Comparison of ENCODE assay signal across 11 cellular contexts in the genomic region with DNA sequence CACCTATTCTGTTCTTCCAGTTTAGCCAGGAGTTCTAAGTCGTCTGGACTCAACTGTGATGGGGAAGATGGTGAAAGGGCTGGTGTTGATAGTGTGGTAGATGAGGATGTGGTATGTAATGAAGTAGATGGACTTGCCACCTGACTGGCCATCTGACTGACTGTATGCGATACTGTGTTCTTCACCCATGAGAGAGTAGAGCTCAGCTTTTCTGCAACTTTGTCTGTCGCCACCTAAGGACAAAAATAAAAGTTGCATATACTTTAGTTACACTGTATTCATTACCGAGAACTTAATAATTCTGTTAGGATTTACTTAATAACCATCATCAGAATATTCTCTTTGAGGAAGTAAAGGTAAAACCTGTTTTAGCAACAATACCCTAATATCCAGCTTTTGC. TPM values are rescaled to one million over a fixed set of nuclear protein-coding genes. Genes with fewer than 3 reads are reported as not detected.
A peak's percentile ranks its signal among the peaks of the same experiment; 100 is the strongest.
DNase-seq lines count a peak whose midpoint lies in the region; ATAC-seq and TF ChIP-seq lines count a peak whose summit lies in the region.
"Had no signal": no experiment of that assay in that cellular context is flagged by ENCODE, and none has a peak within 500 bp of the region (broad histone marks: within the 10 kb centered on the region; RNA-seq: fewer than 3 reads in every experiment).

No MANE protein-coding gene starts in this region.

- peaks cover 13% of the 10 kb centered on the region for H3K36me3 Mint-ChIP-seq in endodermal cell (ENCODE audit: low read depth)
- H3K36me3 Mint-ChIP-seq in stimulated activated naive B cell treated with anti-CD40 and anti-IgM and Interleukin-4, amounts not matched to agents 10 μg/mL and 1 μg/mL and 100 μg/mL, for 72 hours: peaks cover 15 to 30% of the 10 kb centered on the region in 2 donors
- no peaks in the 10 kb centered on the region for H3K36me3 Mint-ChIP-seq in glutamatergic neuron (ENCODE audit: unreplicated experiment)
- no peaks in the 10 kb centered on the region for H3K36me3 Mint-ChIP-seq in activated naive CD4-positive, alpha-beta T cell treated with anti-CD3 and anti-CD28 coated beads, Interleukin-2, amount 10 ng/mL, durations not matched to agents 7 days and 5 days

- H2AFZ ChIP-seq in Loucy (ENCODE audit: low read length): no peak overlapping the region
- H2AFZ ChIP-seq: parathyroid adenoma had no signal

- no peaks in the 10 kb centered on the region for H3K9me2 ChIP-seq in Loucy (replicated peaks; ENCODE audit: low read depth, low read length)

- TF ChIP-seq CTCF in cardiac muscle cell (IDR thresholded peaks at IDR 0.05; ENCODE audit: low read depth, low read length): peak; percentile 40
- peak; percentile 64 for TF ChIP-seq CTCF in Loucy (conservative IDR thresholded peaks at IDR 0.05; ENCODE audit: low read length)
- TF ChIP-seq CTCF in endodermal cell (conservative IDR thresholded peaks at IDR 0.05): peak; percentile 65
- TF ChIP-seq CTCF in glutamatergic neuron (IDR thresholded peaks at IDR 0.05; ENCODE audit: partially characterized antibody, unreplicated experiment): no peak

- intact Hi-C loops in left cardiac atrium (cut with DNase I): no loop called here

- H3K27me3 ChIP-seq in cardiac muscle cell (no peaks in the 10 kb centered on the region), Loucy (ENCODE audit: insufficient read depth, low read length, poor library complexity, severe bottlenecking) (no peaks in the 10 kb centered on the region), endodermal cell (ENCODE audit: control insufficient read depth, insufficient read depth, low read length, poor library complexity, severe bottlenecking) (no peaks in the 10 kb centered on the region)

- H3K4me1 Mint-ChIP-seq in endodermal cell (no peaks in the 10 kb centered on the region), glutamatergic neuron (ENCODE audit: low read depth, unreplicated experiment) (no peaks in the 10 kb centered on the region)
- peaks cover 16 to 51% of the 10 kb centered on the region in 2 donors for H3K4me1 Mint-ChIP-seq in stimulated activated naive B cell treated with anti-CD40 and anti-IgM and Interleukin-4, amounts not matched to agents 10 μg/mL and 1 μg/mL and 100 μg/mL, for 72 hours
- H3K4me1 Mint-ChIP-seq in activated naive CD4-positive, alpha-beta T cell treated with anti-CD3 and anti-CD28 coated beads, Interleukin-2, amount 10 ng/mL, durations not matched to agents 7 days and 5 days: no peaks in the 10 kb centered on the region

- H3F3A ChIP-seq in Loucy (ENCODE audit: low read depth): no peaks in the 10 kb centered on the region

- H3K27ac ChIP-seq in cardiac muscle cell: no peak overlapping the region
- H3K27ac ChIP-seq in endodermal cell (ENCODE audit: low read depth, low read length): no peak overlapping the region
- H3K27ac ChIP-seq: epithelial cell of prostate, parathyroid adenoma had no signal

- H3K27me3 Mint-ChIP-seq in endodermal cell (ENCODE audit: insufficient read depth) (no peaks in the 10 kb centered on the region), glutamatergic neuron (ENCODE audit: unreplicated experiment) (no peaks in the 10 kb centered on the region)
- H3K27me3 Mint-ChIP-seq in stimulated activated naive B cell treated with anti-CD40 and anti-IgM and Interleukin-4, amounts not matched to agents 10 μg/mL and 1 μg/mL and 100 μg/mL, for 72 hours: no peaks in the 10 kb centered on the region
- H3K27me3 Mint-ChIP-seq in activated naive CD4-positive, alpha-beta T cell treated with anti-CD3 and anti-CD28 coated beads, Interleukin-2, amount 10 ng/mL, durations not matched to agents 7 days and 5 days: peaks cover 9% of the 10 kb centered on the region

- H3K4me3 Mint-ChIP-seq in endodermal cell (no peak overlapping the region), glutamatergic neuron (ENCODE audit: unreplicated experiment) (no peak overlapping the region)
- H3K4me3 Mint-ChIP-seq in stimulated activated naive B cell treated with anti-CD40 and anti-IgM and Interleukin-4, amounts not matched to agents 10 μg/mL and 1 μg/mL and 100 μg/mL, for 72 hours: no peak overlapping the region
- H3K4me3 Mint-ChIP-seq in activated naive CD4-positive, alpha-beta T cell treated with anti-CD3 and anti-CD28 coated beads, Interleukin-2, amount 10 ng/mL, durations not matched to agents 7 days and 5 days: no peak overlapping the region

- H3K4me3 ChIP-seq in cardiac muscle cell (no peak overlapping the region), Loucy (ENCODE audit: low read length, poor library complexity, severe bottlenecking) (no peak overlapping the region), endodermal cell (ENCODE audit: low read length) (no peak overlapping the region)

- 79 to 100% methylated on average over 2 to 4 of the region's 4 CpGs for WGBS in endodermal cell (ENCODE audit: insufficient coverage in 1 of 2, insufficient read length in 1 of 2), 2 experiments

- H3K36me3 ChIP-seq in cardiac muscle cell: peaks cover 5% of the 10 kb centered on the region
- H3K36me3 ChIP-seq in Loucy (ENCODE audit: insufficient read depth, low read length): no peaks in the 10 kb centered on the region
- peaks cover 12% of the 10 kb centered on the region for H3K36me3 ChIP-seq in endodermal cell (ENCODE audit: control insufficient read depth, insufficient read depth, low read length)

- CTCF ChIA-PET in activated naive CD4-positive, alpha-beta T cell treated with anti-CD3 and anti-CD28 coated beads, Interleukin-2, amount 10 ng/mL, durations not matched to agents 7 days and 5 days (lab: Charles Lee): interaction anchor here (1.1 to 2.0 kb wide), 2 partner anchors 11 to 13 kb away, joined by 3 to 5 read pairs; no protein-coding TSS in a partner anchor

- H3K9me3 Mint-ChIP-seq in endodermal cell: no peaks in the 10 kb centered on the region
- peaks cover 0 to 4% of the 10 kb centered on the region in 2 donors for H3K9me3 Mint-ChIP-seq in stimulated activated naive B cell treated with anti-CD40 and anti-IgM and Interleukin-4, amounts not matched to agents 10 μg/mL and 1 μg/mL and 100 μg/mL, for 72 hours
- peaks cover 1% of the 10 kb centered on the region for H3K9me3 Mint-ChIP-seq in glutamatergic neuron (ENCODE audit: unreplicated experiment)
- no peaks in the 10 kb centered on the region for H3K9me3 Mint-ChIP-seq in activated naive CD4-positive, alpha-beta T cell treated with anti-CD3 and anti-CD28 coated beads, Interleukin-2, amount 10 ng/mL, durations not matched to agents 7 days and 5 days

- H3K27ac Mint-ChIP-seq in endodermal cell (no peak overlapping the region), glutamatergic neuron (ENCODE audit: unreplicated experiment) (no peak overlapping the region)
- no peak overlapping the region for H3K27ac Mint-ChIP-seq in stimulated activated naive B cell treated with anti-CD40 and anti-IgM and Interleukin-4, amounts not matched to agents 10 μg/mL and 1 μg/mL and 100 μg/mL, for 72 hours
- H3K27ac Mint-ChIP-seq in activated naive CD4-positive, alpha-beta T cell treated with anti-CD3 and anti-CD28 coated beads, Interleukin-2, amount 10 ng/mL, durations not matched to agents 7 days and 5 days: no peak overlapping the region

- H3K4me1 ChIP-seq in cardiac muscle cell (ENCODE audit: low read depth): no peaks in the 10 kb centered on the region
- H3K4me1 ChIP-seq in Loucy (ENCODE audit: insufficient read depth, low read length, poor library complexity, severe bottlenecking): no peaks in the 10 kb centered on the region
- no peaks in the 10 kb centered on the region for H3K4me1 ChIP-seq in endodermal cell (ENCODE audit: control insufficient read depth, insufficient read depth, low read length)
- H3K4me1 ChIP-seq: parathyroid adenoma had no signal

- H3K9me3 ChIP-seq in cardiac muscle cell (ENCODE audit: low read depth) (no peaks in the 10 kb centered on the region), Loucy (ENCODE audit: insufficient read depth, low read depth, low read length) (no peaks in the 10 kb centered on the region), endodermal cell (ENCODE audit: control insufficient read depth, low read length) (no peaks in the 10 kb centered on the region)

- H4K20me1 ChIP-seq in Loucy (ENCODE audit: insufficient read depth, low read length, poor library complexity, severe bottlenecking): no peaks in the 10 kb centered on the region

- H3K4me2 ChIP-seq in Loucy (ENCODE audit: low read depth, low read length, poor library complexity, severe bottlenecking): no peak overlapping the region

- DNase-seq in cardiac muscle cell (ENCODE audit: low read depth in 1 of 2, low spot score in 1 of 2) (peak; percentile 6 to 54), left cardiac atrium (no peak), endodermal cell (no peak), iPS-NIHi7 (ENCODE audit: extremely low spot score) (no peak), glutamatergic neuron (no peak)
- DNase-seq in stimulated activated naive B cell treated with anti-CD40 and anti-IgM and Interleukin-4, amounts not matched to agents 10 μg/mL and 1 μg/mL and 100 μg/mL, for 72 hours: no peak
- no peak for DNase-seq in activated naive CD4-positive, alpha-beta T cell treated with anti-CD3 and anti-CD28 coated beads, Interleukin-2, amount 10 ng/mL, durations not matched to agents 7 days and 5 days
- DNase-seq: stimulated activated naive CD8-positive, alpha-beta T cell treated with anti-CD3 and anti-CD28 coated beads, Interleukin-15, Interleukin-2, amounts not matched to agents 100 U/mL and 50 U/mL, for 24 hours had no signal

- H3K79me2 ChIP-seq in Loucy (ENCODE audit: insufficient read depth, low read length): no peaks in the 10 kb centered on the region

- no peak overlapping the region for H3K9ac ChIP-seq in Loucy (ENCODE audit: low read depth, low read length, poor library complexity, severe bottlenecking)
- H3K9ac ChIP-seq in endodermal cell (ENCODE audit: extremely low read depth, low read length, poor library complexity, severe bottlenecking): no peak overlapping the region
- H3K9ac ChIP-seq: parathyroid adenoma had no signal

- no peak for ATAC-seq in left cardiac atrium
- ATAC-seq in stimulated activated naive B cell treated with anti-CD40 and anti-IgM and Interleukin-4, amounts not matched to agents 10 μg/mL and 1 μg/mL and 100 μg/mL, for 72 hours (replicated peaks): peak; percentile 49 to 56
- ATAC-seq: stimulated activated naive CD8-positive, alpha-beta T cell treated with anti-CD3 and anti-CD28 coated beads, Interleukin-15, Interleukin-2, amounts not matched to agents 100 U/mL and 50 U/mL, for 24 hours had no signal

RNA-seq across cellular contexts. Expression of gene EVI5, which starts 48.5 kb away (rescaled TPM):
- 15.6 and 30.8 TPM in 2 replicates for total RNA-seq in cardiac muscle cell
- 16.3 and 26.2 TPM in 2 replicates for polyA plus RNA-seq in cardiac muscle cell
- total RNA-seq in left cardiac atrium: 10 to 100 TPM; 24.8 to 42.6 TPM
- total RNA-seq in endodermal cell: 10 to 100 TPM; 20.8 to 29.0 TPM
- 13.3 TPM for polyA plus RNA-seq in endodermal cell (2013, experiment 1 of 2)
- polyA plus RNA-seq in endodermal cell (2013, experiment 2 of 2): 14.2 TPM
- 19.5 TPM for total RNA-seq in glutamatergic neuron (ENCODE audit: unreplicated experiment)

Comparison
In these comparisons a context has a peak if more than half of its experiments do, and no peak if none do; other contexts are left out.
1. DNase-seq: peak in cardiac muscle cell (2 of 2); none in left cardiac atrium (single experiment), endodermal cell (single experiment), stimulated activated naive B cell treated with anti-CD40 and anti-IgM and Interleukin-4, amounts not matched to agents 10 μg/mL and 1 μg/mL and 100 μg/mL, for 72 hours (single experiment), iPS-NIHi7 (single experiment), glutamatergic neuron (single experiment) and activated naive CD4-positive, alpha-beta T cell treated with anti-CD3 and anti-CD28 coated beads, Interleukin-2, amount 10 ng/mL, durations not matched to agents 7 days and 5 days (single experiment).
2. ATAC-seq: peak in stimulated activated naive B cell treated with anti-CD40 and anti-IgM and Interleukin-4, amounts not matched to agents 10 μg/mL and 1 μg/mL and 100 μg/mL, for 72 hours (2 of 2); none in left cardiac atrium (0 of 2).